Comparison of ENCODE assay signal across 19 cellular contexts in the genomic region with DNA sequence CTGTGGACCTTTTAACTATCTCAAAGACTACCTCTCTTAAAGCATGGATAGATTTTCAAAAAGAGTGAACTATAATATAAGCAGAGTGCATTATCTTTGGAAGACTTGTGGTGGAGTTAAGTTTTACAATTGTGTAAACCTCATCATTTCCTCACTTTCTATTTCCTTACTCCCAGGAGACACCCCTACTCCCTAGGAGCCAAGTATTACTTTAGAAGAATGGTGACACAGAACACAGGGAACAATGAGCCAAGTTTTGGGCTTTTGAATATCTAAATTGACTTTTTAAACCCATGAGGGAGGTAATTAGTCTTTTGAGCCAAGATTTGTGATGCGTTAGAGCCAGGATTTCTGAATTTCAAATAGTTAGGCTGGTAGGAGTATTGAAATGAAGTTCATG.
"Had no signal": no experiment of that assay in that cellular context is flagged by ENCODE, and none has a peak within 500 bp of the region (broad histone marks: within the 10 kb centered on the region; RNA-seq: fewer than 3 reads in every experiment).

No MANE protein-coding gene starts in this region.

- ATAC-seq: HepG2, SK-N-SH treated with all-trans-retinoic acid at 6 μM for 48 hours had no signal

- H3K9me3 ChIP-seq: SJCRH30 had no signal

- H3K27ac ChIP-seq: KMS-11, SJCRH30 had no signal

- H3K4me1 ChIP-seq: SJCRH30 had no signal

- DNase-seq: IMR-90, Kasumi-1, NCI-H1092, NCI-H1105 treated with DMSO at 0.1 percent for 48 hours, NCI-H1417 treated with DMSO at 0.1 percent for 48 hours, NCI-H146, NCI-H1694 treated with DMSO at 0.1 percent for 48 hours, NCI-H1930, NCI-H2081, NCI-H2107, NCI-H2227 treated with DMSO at 0.1 percent for 48 hours, NCI-H526 treated with DMSO at 0.1 percent for 48 hours, NCI-H748 treated with DMSO at 0.1 percent for 48 hours, RPMI8226, SHP77 treated with DMSO at 0.1 percent for 48 hours, SJCRH30 had no signal

- H3K4me3 ChIP-seq: SJCRH30 had no signal

- H3K36me3 ChIP-seq: SJCRH30 had no signal

- H3K27me3 ChIP-seq: SJCRH30 had no signal
